In genomic region chr11:98531576-98531975, GRCh38 we compare ENCODE assay signal across 30 cellular contexts.
"Had no signal": no experiment of that assay in that cellular context is flagged by ENCODE, and none has a peak within 500 bp of the region (broad histone marks: within the 10 kb centered on the region; RNA-seq: fewer than 3 reads in every experiment).

No MANE protein-coding gene starts in this region.

- H3K27ac Mint-ChIP-seq: activated CD4-positive, alpha-beta memory T cell treated with anti-CD3 and anti-CD28 coated beads, Interleukin-2, amount 10 ng/mL, durations not matched to agents 7 days and 5 days; activated CD4-positive, alpha-beta T cell treated with anti-CD3 and anti-CD28 coated beads, Interleukin-2, amount 10 ng/mL, durations not matched to agents 7 days and 5 days; activated T-helper 17 cell treated with anti-CD3 and anti-CD28 coated beads, Interleukin-2, amount 50 U/mL, for 72 hours; nephron; stimulated activated effector memory CD8-positive, alpha-beta T cell treated with anti-CD3 and anti-CD28 coated beads, Interleukin-12 subunit alpha, Interleukin-12 subunit beta, amount 100 ng/mL, for 72 hours; stimulated activated naive CD8-positive, alpha-beta T cell treated with anti-CD3 and anti-CD28 coated beads, Interleukin-15, amount 100 ng/mL, for 72 hours; type B pancreatic cell; WTC11 had no signal

- H3K4me3 ChIP-seq: esophagus squamous epithelium, pancreas, prostate gland, uterus had no signal

- H3K27me3 ChIP-seq: esophagus squamous epithelium, neutrophil, pancreas, uterus had no signal

- H3K27me3 Mint-ChIP-seq: activated CD4-positive, alpha-beta memory T cell treated with anti-CD3 and anti-CD28 coated beads, Interleukin-2, amount 10 ng/mL, durations not matched to agents 7 days and 5 days; activated CD4-positive, alpha-beta T cell treated with anti-CD3 and anti-CD28 coated beads, Interleukin-2, amount 10 ng/mL, durations not matched to agents 7 days and 5 days; activated T-helper 17 cell treated with anti-CD3 and anti-CD28 coated beads, Interleukin-2, amount 50 U/mL, for 72 hours; stimulated activated naive CD8-positive, alpha-beta T cell treated with anti-CD3 and anti-CD28 coated beads, Interleukin-15, amount 100 ng/mL, for 72 hours; type B pancreatic cell had no signal

- H3K9me3 ChIP-seq: esophagus squamous epithelium, neutrophil, pancreas, prostate gland, uterus had no signal

- H3K4me1 Mint-ChIP-seq: activated CD4-positive, alpha-beta memory T cell treated with anti-CD3 and anti-CD28 coated beads, Interleukin-2, amount 10 ng/mL, durations not matched to agents 7 days and 5 days; activated CD4-positive, alpha-beta T cell treated with anti-CD3 and anti-CD28 coated beads, Interleukin-2, amount 10 ng/mL, durations not matched to agents 7 days and 5 days; activated T-helper 17 cell treated with anti-CD3 and anti-CD28 coated beads, Interleukin-2, amount 50 U/mL, for 72 hours; nephron; stimulated activated effector memory CD8-positive, alpha-beta T cell treated with anti-CD3 and anti-CD28 coated beads, Interleukin-12 subunit alpha, Interleukin-12 subunit beta, amount 100 ng/mL, for 72 hours; stimulated activated naive CD8-positive, alpha-beta T cell treated with anti-CD3 and anti-CD28 coated beads, Interleukin-15, amount 100 ng/mL, for 72 hours had no signal

- H3K9me3 Mint-ChIP-seq: activated CD4-positive, alpha-beta memory T cell treated with anti-CD3 and anti-CD28 coated beads, Interleukin-2, amount 10 ng/mL, durations not matched to agents 7 days and 5 days; activated CD4-positive, alpha-beta T cell treated with anti-CD3 and anti-CD28 coated beads, Interleukin-2, amount 10 ng/mL, durations not matched to agents 7 days and 5 days; activated T-helper 17 cell treated with anti-CD3 and anti-CD28 coated beads, Interleukin-2, amount 50 U/mL, for 72 hours; nephron; type B pancreatic cell; WTC11 had no signal

- DNase-seq: activated CD4-positive, alpha-beta memory T cell treated with anti-CD3 and anti-CD28 coated beads, Interleukin-2, amount 10 ng/mL, durations not matched to agents 7 days and 5 days; activated CD4-positive, alpha-beta T cell treated with anti-CD3 and anti-CD28 coated beads for 1 hour; activated CD4-positive, alpha-beta T cell treated with anti-CD3 and anti-CD28 coated beads, Interleukin-2, amount 10 ng/mL, durations not matched to agents 7 days and 5 days; activated CD8-positive, alpha-beta memory T cell treated with anti-CD3 and anti-CD28 coated beads, Interleukin-2, amount 50 U/mL, for 48 hours; activated gamma-delta T cell treated with Interleukin-2 at 50 U/mL for 16 hours; activated naive CD4-positive, alpha-beta T cell treated with anti-CD3 and anti-CD28 coated beads, Interleukin-2, amount 50 U/mL, for 16 hours; activated T-cell treated with anti-CD3 and anti-CD28 coated beads, Interleukin-2, amount 50 U/mL, for 4 hours; amygdala; central memory CD4-positive, alpha-beta T cell; esophagus squamous epithelium; left cardiac atrium; left ventricle myocardium superior; pancreas; retina; small intestine; stimulated activated CD4-positive, alpha-beta T cell treated with anti-CD3 and anti-CD28 coated beads, Interleukin-4, amount 100 ng/mL, for 24 hours; stimulated activated naive CD8-positive, alpha-beta T cell treated with anti-CD3 and anti-CD28 coated beads, Interleukin-15, amount 100 ng/mL, for 72 hours; substantia nigra; T-helper 2 cell; uterus had no signal

- FAIRE-seq: frontal cortex, keratinocyte, pancreas, small intestine had no signal

- H3K36me3 Mint-ChIP-seq: stimulated activated effector memory CD8-positive, alpha-beta T cell treated with anti-CD3 and anti-CD28 coated beads, Interleukin-12 subunit alpha, Interleukin-12 subunit beta, amount 100 ng/mL, for 72 hours; type B pancreatic cell; WTC11 had no signal

- H3K27ac ChIP-seq: epithelial cell of prostate, esophagus squamous epithelium, neutrophil, pancreas, prostate gland, uterus had no signal

- H3K4me1 ChIP-seq: esophagus squamous epithelium, pancreas, prostate gland, uterus had no signal

- H3K4me3 Mint-ChIP-seq: activated CD4-positive, alpha-beta memory T cell treated with anti-CD3 and anti-CD28 coated beads, Interleukin-2, amount 10 ng/mL, durations not matched to agents 7 days and 5 days; activated CD4-positive, alpha-beta T cell treated with anti-CD3 and anti-CD28 coated beads, Interleukin-2, amount 10 ng/mL, durations not matched to agents 7 days and 5 days; activated T-cell treated with anti-CD3 and anti-CD28 coated beads, Interleukin-2, amount 50 U/mL, for 4 hours; activated T-helper 17 cell treated with anti-CD3 and anti-CD28 coated beads, Interleukin-2, amount 50 U/mL, for 72 hours; nephron; stimulated activated effector memory CD8-positive, alpha-beta T cell treated with anti-CD3 and anti-CD28 coated beads, Interleukin-12 subunit alpha, Interleukin-12 subunit beta, amount 100 ng/mL, for 72 hours; stimulated activated naive CD8-positive, alpha-beta T cell treated with anti-CD3 and anti-CD28 coated beads, Interleukin-15, amount 100 ng/mL, for 72 hours; type B pancreatic cell; WTC11 had no signal

- H3K36me3 ChIP-seq: esophagus squamous epithelium, neutrophil, pancreas, prostate gland, uterus had no signal
